Comparison of ENCODE assay signal across 17 cellular contexts in genomic region chr4:185113340-185113739, GRCh38. TPM values are rescaled to one million over a fixed set of nuclear protein-coding genes. Genes with fewer than 3 reads are reported as not detected.
DNase-seq lines count a peak whose midpoint lies in the region; ATAC-seq and TF ChIP-seq lines count a peak whose summit lies in the region.
"Had no signal": no experiment of that assay in that cellular context is flagged by ENCODE, and none has a peak within 500 bp of the region (broad histone marks: within the 10 kb centered on the region; RNA-seq: fewer than 3 reads in every experiment).

No MANE protein-coding gene starts in this region.

- H3K27ac ChIP-seq in heart right ventricle = peak overlapping the region; percentile 0 to 91 (median 81)
- peak overlapping the region; percentile 32 to 55 for H3K27ac ChIP-seq in ascending aorta
- H3K27ac ChIP-seq in right atrium auricular region = peak overlapping the region; percentile 78 to 86
- H3K27ac ChIP-seq in stomach smooth muscle (ENCODE audit: low read length) = peak overlapping the region; percentile 46
- H3K27ac ChIP-seq in vagina = no peak overlapping the region
- H3K27ac ChIP-seq: C4-2B, HL-60 had no signal

- H3K4me3 ChIP-seq in heart right ventricle (no peak overlapping the region), ascending aorta (no peak overlapping the region), right atrium auricular region (no peak overlapping the region), stomach smooth muscle (ENCODE audit: low read length in 2 of 2) (no peak overlapping the region), vagina (no peak overlapping the region)
- H3K4me3 ChIP-seq: A549 had no signal

- no peak for ATAC-seq in heart right ventricle
- no peak for ATAC-seq in Right ventricle myocardium superior (ENCODE audit: poor library complexity)
- no peak for ATAC-seq in GM18868 (IDR thresholded peaks at IDR 0.05; ENCODE audit: unreplicated experiment)
- ATAC-seq: A549 had no signal

- no peak for TF ChIP-seq POLR2A in vagina (IDR thresholded peaks at IDR 0.05)

- TF ChIP-seq CTCF in heart right ventricle (IDR thresholded peaks at IDR 0.05) = no peak
- TF ChIP-seq CTCF in ascending aorta (IDR thresholded peaks at IDR 0.05) = no peak
- TF ChIP-seq CTCF in right atrium auricular region (IDR thresholded peaks at IDR 0.05) = no peak
- TF ChIP-seq CTCF in vagina (IDR thresholded peaks at IDR 0.05) = no peak

- H3K9ac ChIP-seq in stomach smooth muscle (ENCODE audit: low read length in 2 of 2) = no peak overlapping the region

- intact Hi-C loops in heart right ventricle (cut with DNase I) = no loop called here
- intact Hi-C loops in Right ventricle myocardium superior (cut with DNase I) = no loop called here
- intact Hi-C loops in ascending aorta (cut with DNase I) = loop anchor here (2.0 kb wide), 1 partner anchor 15 kb away; no protein-coding TSS in a partner anchor
- intact Hi-C loops in vagina (cut with DNase I) = no loop called here

- H3K4me1 ChIP-seq in heart right ventricle (peaks cover 9 to 68% (median 34%) of the 10 kb centered on the region in 9 donors), ascending aorta (peaks cover 0 to 13% of the 10 kb centered on the region in 2 donors), right atrium auricular region (peaks cover 0 to 63% of the 10 kb centered on the region in 2 donors), stomach smooth muscle (ENCODE audit: control insufficient read depth, insufficient read depth, low read length) (peaks cover 23% of the 10 kb centered on the region), vagina (peaks cover 12% of the 10 kb centered on the region)

- H3K9me3 ChIP-seq in heart right ventricle (no peaks in the 10 kb centered on the region), ascending aorta (no peaks in the 10 kb centered on the region), right atrium auricular region (no peaks in the 10 kb centered on the region), stomach smooth muscle (ENCODE audit: control insufficient read depth in 2 of 2, low read length in 2 of 2) (no peaks in the 10 kb centered on the region), vagina (no peaks in the 10 kb centered on the region)
- H3K9me3 ChIP-seq: A549 had no signal

- 50 to 62% methylated on average over 2 of the region's 2 CpGs for WGBS in heart right ventricle, 2 donors

- DNase-seq in heart right ventricle = no peak
- DNase-seq in Right ventricle myocardium superior = no peak
- no peak for DNase-seq in ascending aorta (ENCODE audit: low spot score in 2 of 2)
- DNase-seq in right atrium auricular region (ENCODE audit: low spot score) = no peak
- no peak for DNase-seq in vagina (ENCODE audit: extremely low spot score in 2 of 2)
- DNase-seq in activated effector memory CD4-positive, alpha-beta T cell treated with anti-CD3 and anti-CD28 coated beads, Interleukin-2, amount 50 U/mL, for 16 hours = no peak
- DNase-seq: COR-L47, KBM-7, NCI-H1092, NCI-H2107, NCI-H345, NCI-H69 had no signal

- H3K36me3 ChIP-seq in heart right ventricle = no peaks in the 10 kb centered on the region
- H3K36me3 ChIP-seq in ascending aorta = no peaks in the 10 kb centered on the region
- H3K36me3 ChIP-seq in right atrium auricular region = no peaks in the 10 kb centered on the region
- no peaks in the 10 kb centered on the region for H3K36me3 ChIP-seq in stomach smooth muscle (ENCODE audit: control insufficient read depth in 2 of 2, insufficient read depth in 2 of 2, low read length in 2 of 2)
- no peaks in the 10 kb centered on the region for H3K36me3 ChIP-seq in vagina

- H3K27me3 ChIP-seq in heart right ventricle (no peaks in the 10 kb centered on the region), ascending aorta (no peaks in the 10 kb centered on the region), right atrium auricular region (no peaks in the 10 kb centered on the region), stomach smooth muscle (ENCODE audit: control insufficient read depth in 1 of 2, insufficient read depth in 2 of 2, low read length in 2 of 2) (no peaks in the 10 kb centered on the region), vagina (no peaks in the 10 kb centered on the region)

RNA-seq across cellular contexts. Expression of gene SLC25A4, which starts 29.7 kb away (rescaled TPM):
- total RNA-seq in heart right ventricle (1,000 to 10,000 TPM; 1,282 to 2,916 (median 1,803) TPM), Right ventricle myocardium superior (2,290 TPM), ascending aorta (19.6 TPM), right atrium auricular region (1,000 to 10,000 TPM in 1 of 2 donors, 100 to 1,000 TPM in 1; 918 to 1,103 TPM), vagina (14.0 TPM)
- 1,000 to 10,000 TPM in 1 of 2 donors, 100 to 1,000 TPM in 1; 511 to 1,045 TPM for polyA plus RNA-seq in heart right ventricle

Comparison
In these comparisons a context has a peak if more than half of its experiments do, and no peak if none do; other contexts are left out.
1. RNA of gene SLC25A4, which starts 29.7 kb away (total RNA-seq): 2,290 TPM in Right ventricle myocardium superior (single experiment), 1,282 to 2,916 TPM in heart right ventricle and 918 to 1,103 TPM in right atrium auricular region; 19.6 TPM in ascending aorta (single experiment) and 14.0 TPM in vagina (single experiment); every median in the first group is over 10 times any median in the second.